1 cellular context compared by ENCODE assay signal in genomic region chr16:88973415-88974050, GRCh38.
TF ChIP-seq lines count a peak whose summit lies in the region.

No MANE protein-coding gene starts in this region.

TF ChIP-seq in K562, 482 proteins besides CTCF, POLR2A, EP300 and RAD21:
- TF ChIP-seq MYBL2 (IDR thresholded peaks at IDR 0.05; ENCODE audit: low read depth) (no peak), MYBL2 (CRISPR knock-in tag; IDR thresholded peaks at IDR 0.05; ENCODE audit: borderline replicate concordance) (no peak), ELF4 (CRISPR knock-in tag; IDR thresholded peaks at IDR 0.05) (no peak), MYC (IDR thresholded peaks at IDR 0.05; ENCODE audit: low read depth, low read length) (no peak), MYC (CRISPR knock-in tag; IDR thresholded peaks at IDR 0.05; ENCODE audit: borderline replicate concordance, low read depth) (no peak), PRMT5 (CRISPR knock-in tag; IDR thresholded peaks at IDR 0.05) (no peak), RBM34 (IDR thresholded peaks at IDR 0.05; ENCODE audit: borderline replicate concordance, insufficient read depth, low read length) (no peak), FOSL1 (tag; conservative IDR thresholded peaks at IDR 0.05) (no peak), KDM5B (IDR thresholded peaks at IDR 0.05; ENCODE audit: insufficient replicate concordance, low read depth, low read length) (peak; percentile 41), DNMT1 (IDR thresholded peaks at IDR 0.05) (no peak), MAFG (tag; conservative IDR thresholded peaks at IDR 0.05) (no peak), ZBTB12 (CRISPR knock-in tag; IDR thresholded peaks at IDR 0.05) (no peak), SP1 (CRISPR knock-in tag; IDR thresholded peaks at IDR 0.05) (no peak), RFX7 (CRISPR knock-in tag; IDR thresholded peaks at IDR 0.05) (no peak), SIN3A (IDR thresholded peaks at IDR 0.05; ENCODE audit: borderline replicate concordance in 2 of 2, control insufficient read depth in 1 of 2, low read depth in 2 of 2, low read length in 2 of 2) (0 out of 4 replicates have a peak, but pooled peaks of 1 of the 2 experiments have one; percentile 10), HEY1 (CRISPR knock-in tag; IDR thresholded peaks at IDR 0.05; ENCODE audit: borderline replicate concordance) (no peak), HNRNPLL (IDR thresholded peaks at IDR 0.05; ENCODE audit: low read depth, low read length, poor library complexity, severe bottlenecking) (peak; percentile 1), CREM (IDR thresholded peaks at IDR 0.05; ENCODE audit: low read depth) (no peak), ZNF12 (CRISPR knock-in tag; IDR thresholded peaks at IDR 0.05) (no peak), SMARCC2 (IDR thresholded peaks at IDR 0.05; ENCODE audit: low read depth) (no peak)
- TF ChIP-seq, protein P1, sequence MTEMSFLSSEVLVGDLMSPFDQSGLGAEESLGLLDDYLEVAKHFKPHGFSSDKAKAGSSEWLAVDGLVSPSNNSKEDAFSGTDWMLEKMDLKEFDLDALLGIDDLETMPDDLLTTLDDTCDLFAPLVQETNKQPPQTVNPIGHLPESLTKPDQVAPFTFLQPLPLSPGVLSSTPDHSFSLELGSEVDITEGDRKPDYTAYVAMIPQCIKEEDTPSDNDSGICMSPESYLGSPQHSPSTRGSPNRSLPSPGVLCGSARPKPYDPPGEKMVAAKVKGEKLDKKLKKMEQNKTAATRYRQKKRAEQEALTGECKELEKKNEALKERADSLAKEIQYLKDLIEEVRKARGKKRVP (CRISPR knock-in tag; IDR thresholded peaks at IDR 0.05) = no peak
- TF ChIP-seq, protein P2, sequence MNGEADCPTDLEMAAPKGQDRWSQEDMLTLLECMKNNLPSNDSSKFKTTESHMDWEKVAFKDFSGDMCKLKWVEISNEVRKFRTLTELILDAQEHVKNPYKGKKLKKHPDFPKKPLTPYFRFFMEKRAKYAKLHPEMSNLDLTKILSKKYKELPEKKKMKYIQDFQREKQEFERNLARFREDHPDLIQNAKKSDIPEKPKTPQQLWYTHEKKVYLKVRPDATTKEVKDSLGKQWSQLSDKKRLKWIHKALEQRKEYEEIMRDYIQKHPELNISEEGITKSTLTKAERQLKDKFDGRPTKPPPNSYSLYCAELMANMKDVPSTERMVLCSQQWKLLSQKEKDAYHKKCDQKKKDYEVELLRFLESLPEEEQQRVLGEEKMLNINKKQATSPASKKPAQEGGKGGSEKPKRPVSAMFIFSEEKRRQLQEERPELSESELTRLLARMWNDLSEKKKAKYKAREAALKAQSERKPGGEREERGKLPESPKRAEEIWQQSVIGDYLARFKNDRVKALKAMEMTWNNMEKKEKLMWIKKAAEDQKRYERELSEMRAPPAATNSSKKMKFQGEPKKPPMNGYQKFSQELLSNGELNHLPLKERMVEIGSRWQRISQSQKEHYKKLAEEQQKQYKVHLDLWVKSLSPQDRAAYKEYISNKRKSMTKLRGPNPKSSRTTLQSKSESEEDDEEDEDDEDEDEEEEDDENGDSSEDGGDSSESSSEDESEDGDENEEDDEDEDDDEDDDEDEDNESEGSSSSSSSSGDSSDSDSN (IDR thresholded peaks at IDR 0.05; ENCODE audit: borderline replicate concordance in 1 of 2, low read depth in 2 of 2, low read length in 2 of 2) = peak in 1 of 2 experiments; percentile 53; a peak in 1 of 4 replicates
- TF ChIP-seq, protein P3, sequence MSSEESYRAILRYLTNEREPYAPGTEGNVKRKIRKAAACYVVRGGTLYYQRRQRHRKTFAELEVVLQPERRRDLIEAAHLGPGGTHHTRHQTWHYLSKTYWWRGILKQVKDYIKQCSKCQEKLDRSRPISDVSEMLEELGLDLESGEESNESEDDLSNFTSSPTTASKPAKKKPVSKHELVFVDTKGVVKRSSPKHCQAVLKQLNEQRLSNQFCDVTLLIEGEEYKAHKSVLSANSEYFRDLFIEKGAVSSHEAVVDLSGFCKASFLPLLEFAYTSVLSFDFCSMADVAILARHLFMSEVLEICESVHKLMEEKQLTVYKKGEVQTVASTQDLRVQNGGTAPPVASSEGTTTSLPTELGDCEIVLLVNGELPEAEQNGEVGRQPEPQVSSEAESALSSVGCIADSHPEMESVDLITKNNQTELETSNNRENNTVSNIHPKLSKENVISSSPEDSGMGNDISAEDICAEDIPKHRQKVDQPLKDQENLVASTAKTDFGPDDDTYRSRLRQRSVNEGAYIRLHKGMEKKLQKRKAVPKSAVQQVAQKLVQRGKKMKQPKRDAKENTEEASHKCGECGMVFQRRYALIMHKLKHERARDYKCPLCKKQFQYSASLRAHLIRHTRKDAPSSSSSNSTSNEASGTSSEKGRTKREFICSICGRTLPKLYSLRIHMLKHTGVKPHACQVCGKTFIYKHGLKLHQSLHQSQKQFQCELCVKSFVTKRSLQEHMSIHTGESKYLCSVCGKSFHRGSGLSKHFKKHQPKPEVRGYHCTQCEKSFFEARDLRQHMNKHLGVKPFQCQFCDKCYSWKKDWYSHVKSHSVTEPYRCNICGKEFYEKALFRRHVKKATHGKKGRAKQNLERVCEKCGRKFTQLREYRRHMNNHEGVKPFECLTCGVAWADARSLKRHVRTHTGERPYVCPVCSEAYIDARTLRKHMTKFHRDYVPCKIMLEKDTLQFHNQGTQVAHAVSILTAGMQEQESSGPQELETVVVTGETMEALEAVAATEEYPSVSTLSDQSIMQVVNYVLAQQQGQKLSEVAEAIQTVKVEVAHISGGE (CRISPR knock-in tag; IDR thresholded peaks at IDR 0.05) = no peak
- TF ChIP-seq, protein P4, sequence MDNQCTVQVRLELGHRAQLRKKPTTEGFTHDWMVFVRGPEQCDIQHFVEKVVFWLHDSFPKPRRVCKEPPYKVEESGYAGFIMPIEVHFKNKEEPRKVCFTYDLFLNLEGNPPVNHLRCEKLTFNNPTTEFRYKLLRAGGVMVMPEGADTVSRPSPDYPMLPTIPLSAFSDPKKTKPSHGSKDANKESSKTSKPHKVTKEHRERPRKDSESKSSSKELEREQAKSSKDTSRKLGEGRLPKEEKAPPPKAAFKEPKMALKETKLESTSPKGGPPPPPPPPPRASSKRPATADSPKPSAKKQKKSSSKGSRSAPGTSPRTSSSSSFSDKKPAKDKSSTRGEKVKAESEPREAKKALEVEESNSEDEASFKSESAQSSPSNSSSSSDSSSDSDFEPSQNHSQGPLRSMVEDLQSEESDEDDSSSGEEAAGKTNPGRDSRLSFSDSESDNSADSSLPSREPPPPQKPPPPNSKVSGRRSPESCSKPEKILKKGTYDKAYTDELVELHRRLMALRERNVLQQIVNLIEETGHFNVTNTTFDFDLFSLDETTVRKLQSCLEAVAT (IDR thresholded peaks at IDR 0.05) = peak in 1 of 2 experiments; percentile 7; a peak in 1 of 4 replicates
- TF ChIP-seq, protein P5, sequence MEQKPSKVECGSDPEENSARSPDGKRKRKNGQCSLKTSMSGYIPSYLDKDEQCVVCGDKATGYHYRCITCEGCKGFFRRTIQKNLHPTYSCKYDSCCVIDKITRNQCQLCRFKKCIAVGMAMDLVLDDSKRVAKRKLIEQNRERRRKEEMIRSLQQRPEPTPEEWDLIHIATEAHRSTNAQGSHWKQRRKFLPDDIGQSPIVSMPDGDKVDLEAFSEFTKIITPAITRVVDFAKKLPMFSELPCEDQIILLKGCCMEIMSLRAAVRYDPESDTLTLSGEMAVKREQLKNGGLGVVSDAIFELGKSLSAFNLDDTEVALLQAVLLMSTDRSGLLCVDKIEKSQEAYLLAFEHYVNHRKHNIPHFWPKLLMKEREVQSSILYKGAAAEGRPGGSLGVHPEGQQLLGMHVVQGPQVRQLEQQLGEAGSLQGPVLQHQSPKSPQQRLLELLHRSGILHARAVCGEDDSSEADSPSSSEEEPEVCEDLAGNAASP (IDR thresholded peaks at IDR 0.05) = no peak
